12 cellular contexts compared by ENCODE assay signal in the genomic region with DNA sequence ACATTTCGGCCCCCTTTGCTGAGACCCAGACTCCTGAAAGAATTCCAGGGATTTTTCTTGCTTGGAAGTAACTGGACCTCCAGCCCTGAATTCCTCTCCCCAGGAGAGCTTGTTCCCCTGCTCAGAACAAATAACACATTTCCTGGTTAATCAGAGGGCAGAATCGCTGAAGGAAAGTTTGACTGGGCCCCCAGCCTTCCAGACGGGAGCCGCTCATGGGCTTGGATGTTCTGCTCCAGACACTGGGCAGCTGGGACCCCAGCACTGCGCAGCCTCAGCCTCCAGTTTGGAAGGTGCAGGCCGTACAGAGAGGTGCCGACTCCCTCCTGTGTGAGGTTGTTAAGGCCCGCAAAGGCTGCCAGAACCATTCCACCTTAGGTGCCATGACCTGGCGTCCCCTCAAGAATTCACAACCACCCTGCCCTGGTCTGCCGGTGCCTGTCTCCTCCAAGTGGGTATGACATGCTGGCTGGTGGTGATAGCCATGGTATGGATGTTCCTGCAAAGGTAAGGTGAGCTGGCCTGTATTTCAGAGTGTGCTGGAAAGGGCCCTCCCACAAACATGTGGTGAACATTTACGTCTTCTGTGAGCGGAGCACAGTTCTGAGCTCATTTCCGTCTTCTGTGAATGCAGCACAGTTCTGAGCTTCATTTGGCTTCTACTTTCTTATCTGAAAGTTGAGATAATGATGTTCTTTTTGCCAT. TPM values are rescaled to one million over a fixed set of nuclear protein-coding genes. Genes with fewer than 3 reads are reported as not detected.
A peak's percentile ranks its signal among the peaks of the same experiment; 100 is the strongest.
DNase-seq lines count a peak whose midpoint lies in the region; ATAC-seq, FAIRE-seq and TF ChIP-seq lines count a peak whose summit lies in the region.
"Had no signal": no experiment of that assay in that cellular context is flagged by ENCODE, and none has a peak within 500 bp of the region (broad histone marks: within the 10 kb centered on the region; RNA-seq: fewer than 3 reads in every experiment).

No MANE protein-coding gene starts in this region.

- H3K4me3 ChIP-seq in GM23248 (peak overlapping the region; percentile 67; the same call in 1 of the 2 replicates), endothelial cell of umbilical vein (replicated peaks in 1 of 3; ENCODE audit: insufficient read depth in 1 of 3, low read depth in 1 of 3, low read length in 3 of 3) (no peak overlapping the region)
- H3K4me3 ChIP-seq: suprapubic skin had no signal

- FAIRE-seq in RCC 7860 (lab: Jason Lieb, UNC) (no peak), endothelial cell of umbilical vein (lab: Jason Lieb, UNC) (no peak), urothelium cell line (lab: Jason Lieb, UNC) (no peak)

- H4K20me1 ChIP-seq in GM23248 (ENCODE audit: insufficient read depth) = no peaks in the 10 kb centered on the region
- no peaks in the 10 kb centered on the region for H4K20me1 ChIP-seq in endothelial cell of umbilical vein (replicated peaks; ENCODE audit: control insufficient read depth, extremely low read depth, insufficient read depth, low read length)

- H2AFZ ChIP-seq in GM23248 = no peak overlapping the region
- H2AFZ ChIP-seq in endothelial cell of umbilical vein (ENCODE audit: low read depth, low read length) = no peak overlapping the region

- peaks cover 22% of the 10 kb centered on the region for H3K27me3 Mint-ChIP-seq in activated T-helper 2 cell treated with anti-CD3 and anti-CD28 coated beads, Interferon-gamma antibody, Interleukin-2, Interleukin-4, amounts not matched to agents 10 μg/mL and 5 μg/mL and 100 μg/mL, durations not matched to agents 14 hours and 24 hours and 36 hours (ENCODE audit: low read depth)

- H3K9ac ChIP-seq in GM23248 = peak overlapping the region; percentile 57
- peak overlapping the region; percentile 86 for H3K9ac ChIP-seq in endothelial cell of umbilical vein (replicated peaks; ENCODE audit: extremely low read depth, insufficient read depth, low read length)

- dilution Hi-C loops in endothelial cell of umbilical vein (cut with MboI; ENCODE audit: extremely low pct_ligation_motif_present, low sequenced_read_pairs) = no loop called here

- H3K27ac ChIP-seq in GM23248 (peak overlapping the region; percentile 86), endothelial cell of umbilical vein (ENCODE audit: insufficient read depth, low read depth, low read length) (peak overlapping the region; percentile 98)
- H3K27ac ChIP-seq: suprapubic skin had no signal

- in situ Hi-C loops in GM23248 (cut with MboI) = no loop called here

- H3F3A ChIP-seq in GM23248 (ENCODE audit: insufficient read depth) = peaks cover 74% of the 10 kb centered on the region

- peaks cover 81% of the 10 kb centered on the region for H3K4me1 ChIP-seq in GM23248 (ENCODE audit: insufficient read depth)
- peaks cover 87% of the 10 kb centered on the region for H3K4me1 ChIP-seq in endothelial cell of umbilical vein (ENCODE audit: control insufficient read depth, extremely low read depth, insufficient read depth, low read length)

- TF ChIP-seq POLR2A in endothelial cell of umbilical vein (IDR thresholded peaks at IDR 0.05; ENCODE audit: low read depth, low read length) (peak; percentile 64), GM18505 (IDR thresholded peaks at IDR 0.05; ENCODE audit: borderline replicate concordance, extremely low read depth, insufficient read depth, insufficient read length) (no peak)

- H3K4me1 Mint-ChIP-seq in activated T-helper 2 cell treated with anti-CD3 and anti-CD28 coated beads, Interferon-gamma antibody, Interleukin-2, Interleukin-4, amounts not matched to agents 10 μg/mL and 5 μg/mL and 100 μg/mL, durations not matched to agents 14 hours and 24 hours and 36 hours (ENCODE audit: low read depth) = peaks cover 65% of the 10 kb centered on the region

- no peaks in the 10 kb centered on the region for H3K36me3 Mint-ChIP-seq in activated T-helper 2 cell treated with anti-CD3 and anti-CD28 coated beads, Interferon-gamma antibody, Interleukin-2, Interleukin-4, amounts not matched to agents 10 μg/mL and 5 μg/mL and 100 μg/mL, durations not matched to agents 14 hours and 24 hours and 36 hours (ENCODE audit: low read depth)
- H3K36me3 Mint-ChIP-seq: brain had no signal

- H3K4me2 ChIP-seq in GM23248 (ENCODE audit: unreplicated experiment) = peak overlapping the region; percentile 84
- peak overlapping the region; percentile 73 for H3K4me2 ChIP-seq in endothelial cell of umbilical vein (ENCODE audit: insufficient read depth, low read length)

- CTCF ChIA-PET in endothelial cell of umbilical vein (lab: Charles Lee) = interaction anchor here (0.9 to 7.8 kb wide), 9 partner anchors 8 to 187 kb away, joined by 3 to 74 read pairs (median 9); no protein-coding TSS in a partner anchor

- TF ChIP-seq CTCF in endothelial cell of umbilical vein (IDR thresholded peaks at IDR 0.05; ENCODE audit: extremely low read depth in 1 of 2, insufficient read depth in 1 of 2, low read depth in 1 of 2, low read length in 2 of 2) = no peak

- H3K9me3 ChIP-seq in GM23248 (ENCODE audit: low read depth) (no peaks in the 10 kb centered on the region), endothelial cell of umbilical vein (replicated peaks; ENCODE audit: control insufficient read depth, insufficient read depth, low read length) (no peaks in the 10 kb centered on the region)
- H3K9me3 ChIP-seq: suprapubic skin had no signal

- H3K4me3 Mint-ChIP-seq in activated T-helper 2 cell treated with anti-CD3 and anti-CD28 coated beads, Interferon-gamma antibody, Interleukin-2, Interleukin-4, amounts not matched to agents 10 μg/mL and 5 μg/mL and 100 μg/mL, durations not matched to agents 14 hours and 24 hours and 36 hours (ENCODE audit: low read depth) = no peak overlapping the region

- 47 to 53% methylated on average over 12 to 13 of the region's 13 CpGs for WGBS in GM23248 (ENCODE audit: low coverage in 1 of 2, low lambda C conversion rate in 2 of 2, missing lambda C conversion rate in 2 of 2), 2 experiments

- H3K27me3 ChIP-seq in GM23248 (replicated peaks; ENCODE audit: insufficient read depth) = no peaks in the 10 kb centered on the region
- no peaks in the 10 kb centered on the region for H3K27me3 ChIP-seq in endothelial cell of umbilical vein (ENCODE audit: control insufficient read depth in 2 of 2, insufficient read depth in 2 of 2, low read length in 2 of 2)
- H3K27me3 ChIP-seq: suprapubic skin had no signal

- H3K79me2 ChIP-seq in GM23248 (ENCODE audit: insufficient read depth) (peaks cover 24% of the 10 kb centered on the region), endothelial cell of umbilical vein (ENCODE audit: control insufficient read depth, insufficient read depth, low read length) (peaks cover 30% of the 10 kb centered on the region)

- POLR2A ChIA-PET in endothelial cell of umbilical vein (lab: Charles Lee) = interaction anchor here (1.2 to 1.6 kb wide), 2 partner anchors 17 to 31 kb away, joined by 3 to 4 read pairs; no protein-coding TSS in a partner anchor

- H3K36me3 ChIP-seq in GM23248 (ENCODE audit: low read depth) = no peaks in the 10 kb centered on the region
- no peaks in the 10 kb centered on the region for H3K36me3 ChIP-seq in endothelial cell of umbilical vein (ENCODE audit: control insufficient read depth in 2 of 2, extremely low read depth in 1 of 2, insufficient read depth in 2 of 2, low read length in 2 of 2)
- H3K36me3 ChIP-seq: suprapubic skin had no signal

- peak; percentile 61 for DNase-seq in GM23248
- peak; percentile 21 for DNase-seq in RCC 7860 (ENCODE audit: low spot score)
- DNase-seq in endothelial cell of umbilical vein (ENCODE audit: low read depth, low spot score) = peak; percentile 64
- peak; percentile 61 for DNase-seq in renal cortical epithelial cell (ENCODE audit: low read depth)
- no peak for DNase-seq in activated T-helper 2 cell treated with anti-CD3 and anti-CD28 coated beads, Interferon-gamma antibody, Interleukin-2, Interleukin-4, amounts not matched to agents 10 μg/mL and 5 μg/mL and 100 μg/mL, durations not matched to agents 14 hours and 24 hours and 36 hours (ENCODE audit: low spot score)
- DNase-seq in urothelium cell line (ENCODE audit: low spot score) = no peak
- DNase-seq: NCI-H2081, SHP77 had no signal

- no peaks in the 10 kb centered on the region for H3K9me2 ChIP-seq in GM23248 (ENCODE audit: insufficient read depth)

- intact Hi-C loops in endothelial cell of umbilical vein (cut with micrococcal nuclease) = loop anchor here (5.0 kb wide), 1 partner anchor 370 kb away; no protein-coding TSS in a partner anchor
- intact Hi-C loops in activated T-helper 2 cell treated with anti-CD3 and anti-CD28 coated beads, Interferon-gamma antibody, Interleukin-2, Interleukin-4, amounts not matched to agents 10 μg/mL and 5 μg/mL and 100 μg/mL, durations not matched to agents 14 hours and 24 hours and 36 hours (cut with micrococcal nuclease) = loop anchor here (5.0 kb wide), 3 partner anchors 50 to 225 kb away; no protein-coding TSS in a partner anchor

- no peaks in the 10 kb centered on the region for H3K9me1 ChIP-seq in endothelial cell of umbilical vein (replicated peaks; ENCODE audit: control insufficient read depth, extremely low read depth, insufficient read depth, low read length)

- ATAC-seq in GM18505 (IDR thresholded peaks at IDR 0.05; ENCODE audit: unreplicated experiment) (no peak), HG03342 (IDR thresholded peaks at IDR 0.05; ENCODE audit: unreplicated experiment) (no peak)

- H3K27ac Mint-ChIP-seq in activated T-helper 2 cell treated with anti-CD3 and anti-CD28 coated beads, Interferon-gamma antibody, Interleukin-2, Interleukin-4, amounts not matched to agents 10 μg/mL and 5 μg/mL and 100 μg/mL, durations not matched to agents 14 hours and 24 hours and 36 hours = no peak overlapping the region

- H3K9me3 Mint-ChIP-seq in activated T-helper 2 cell treated with anti-CD3 and anti-CD28 coated beads, Interferon-gamma antibody, Interleukin-2, Interleukin-4, amounts not matched to agents 10 μg/mL and 5 μg/mL and 100 μg/mL, durations not matched to agents 14 hours and 24 hours and 36 hours = no peaks in the 10 kb centered on the region

- BruUV-seq in endothelial cell of umbilical vein (replicated peaks; lab: Mats Ljungman, UMichigan) = TSS peak; percentile 16

RNA-seq across cellular contexts. Expression of gene LTBP2, which starts 5.1 kb away (rescaled TPM):
- total RNA-seq in GM23248 (2014; rRNA removed; shearing (Covaris generic)) = 441 and 456 TPM in 2 replicates
- 73.5 and 73.7 TPM in 2 replicates for polyA plus RNA-seq in GM23248 (2016; fragmentation: Nextera tagmentation; extraction: Ambion mirVana)
- 264 and 268 TPM in 2 replicates for total RNA-seq in endothelial cell of umbilical vein
- 208 and 209 TPM in 2 replicates for polyA plus RNA-seq in endothelial cell of umbilical vein
- polyA plus RNA-seq in endothelial cell of umbilical vein (2011; cell fraction: cytosol; rRNA removed) = 182 and 200 TPM in 2 replicates
- polyA plus RNA-seq in endothelial cell of umbilical vein (2011; cell fraction: nucleus; rRNA removed) = 302 and 337 TPM in 2 replicates
- 319 and 426 TPM in 2 replicates for polyA plus RNA-seq in endothelial cell of umbilical vein (2012)
- polyA minus RNA-seq in endothelial cell of umbilical vein = 357 and 369 TPM in 2 replicates
- polyA minus RNA-seq in endothelial cell of umbilical vein (2011; cell fraction: cytosol; rRNA and poly(A)+ RNA removed) = not detected
- polyA minus RNA-seq in endothelial cell of umbilical vein (2011; cell fraction: nucleus; rRNA and poly(A)+ RNA removed) = 150 and 213 TPM in 2 replicates
- total RNA-seq in renal cortical epithelial cell = 42.4 and 68.2 TPM in 2 replicates
- 0.07 and 0.23 TPM in 2 replicates for total RNA-seq in activated T-helper 2 cell treated with anti-CD3 and anti-CD28 coated beads, Interferon-gamma antibody, Interleukin-2, Interleukin-4, amounts not matched to agents 10 μg/mL and 5 μg/mL and 100 μg/mL, durations not matched to agents 14 hours and 24 hours and 36 hours

Comparison
In these comparisons a context has a peak if more than half of its experiments do, and no peak if none do; other contexts are left out.
1. DNase-seq: peak in GM23248 (single experiment), RCC 7860 (single experiment), endothelial cell of umbilical vein (single experiment) and renal cortical epithelial cell (single experiment); none in activated T-helper 2 cell treated with anti-CD3 and anti-CD28 coated beads, Interferon-gamma antibody, Interleukin-2, Interleukin-4, amounts not matched to agents 10 μg/mL and 5 μg/mL and 100 μg/mL, durations not matched to agents 14 hours and 24 hours and 36 hours (single experiment) and urothelium cell line (single experiment).
2. RNA of gene LTBP2, which starts 5.1 kb away (total RNA-seq): 441 to 456 TPM in GM23248, 264 to 268 TPM in endothelial cell of umbilical vein and 42.4 to 68.2 TPM in renal cortical epithelial cell; 0.07 to 0.23 TPM in activated T-helper 2 cell treated with anti-CD3 and anti-CD28 coated beads, Interferon-gamma antibody, Interleukin-2, Interleukin-4, amounts not matched to agents 10 μg/mL and 5 μg/mL and 100 μg/mL, durations not matched to agents 14 hours and 24 hours and 36 hours; every median in the first group is over 10 times any median in the second.